Comparison of ENCODE assay signal across 9 cellular contexts in the genomic region with DNA sequence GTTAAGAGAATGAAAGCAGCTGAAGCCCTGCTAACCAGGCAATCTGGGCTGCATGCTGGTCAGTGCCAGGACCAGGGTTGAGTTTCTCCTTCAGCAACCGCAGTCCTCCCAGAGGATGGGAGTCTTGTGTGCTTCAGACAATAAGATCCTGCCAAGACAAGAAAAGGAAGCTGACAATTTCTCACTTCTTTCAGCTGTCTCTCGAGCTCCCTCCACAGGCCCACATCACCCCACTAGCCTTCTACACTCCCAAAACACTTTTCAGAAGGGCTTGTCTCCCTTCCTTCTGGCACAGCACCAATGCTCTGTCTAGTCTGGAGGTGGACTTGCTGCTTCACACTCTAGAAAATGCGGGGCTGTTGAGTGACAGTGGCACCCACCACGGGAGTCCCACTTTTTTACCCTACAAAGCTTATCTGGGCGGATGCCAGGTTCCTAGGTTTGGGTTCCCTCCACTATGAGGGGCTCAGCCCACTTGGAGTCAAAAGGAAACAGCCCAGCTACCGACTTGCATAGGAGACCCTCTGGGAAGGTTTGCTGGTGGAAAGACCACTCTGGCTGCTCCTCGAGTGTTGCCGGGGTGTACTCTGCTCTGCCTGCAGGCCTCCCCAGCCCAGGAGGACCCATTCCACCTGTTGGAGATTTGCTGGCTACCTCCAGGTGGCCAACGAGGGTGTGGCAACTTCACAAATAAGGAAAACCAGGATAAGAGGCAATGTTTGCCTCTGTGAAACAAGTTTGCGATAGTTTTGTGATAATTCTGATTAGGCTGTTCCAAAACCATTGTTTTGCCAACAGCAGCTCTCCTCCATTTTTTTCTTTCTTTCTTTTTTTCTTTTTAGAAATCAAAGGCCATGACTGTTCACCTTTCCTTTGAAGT.
DNase-seq lines count a peak whose midpoint lies in the region; ATAC-seq and TF ChIP-seq lines count a peak whose summit lies in the region.
"Had no signal": no experiment of that assay in that cellular context is flagged by ENCODE, and none has a peak within 500 bp of the region (broad histone marks: within the 10 kb centered on the region; RNA-seq: fewer than 3 reads in every experiment).

No MANE protein-coding gene starts in this region.

- H3K36me3 ChIP-seq in esophagus squamous epithelium = no peaks in the 10 kb centered on the region

- WGBS in esophagus squamous epithelium, 2 donors = 59 to 60% methylated on average over 7 to 10 of the region's 10 CpGs

- H3K4me3 ChIP-seq in esophagus squamous epithelium = no peak overlapping the region
- H3K4me3 ChIP-seq in dorsolateral prefrontal cortex = no peak overlapping the region
- H3K4me3 ChIP-seq: skin epidermis had no signal

- TF ChIP-seq POLR2A in esophagus squamous epithelium (IDR thresholded peaks at IDR 0.05) = no peak

- peak in 4 of 6 experiments; percentile 12 to 33 (median 20) for TF ChIP-seq CTCF in esophagus squamous epithelium (IDR thresholded peaks at IDR 0.05)
- TF ChIP-seq CTCF in dorsolateral prefrontal cortex (IDR thresholded peaks at IDR 0.05 in 54 of 56, conservative IDR thresholded peaks at IDR 0.05 in 2 of 56; ENCODE audit: low read depth in 1 of 56, partially characterized antibody in 56 of 56) = peak in 25 of 56 donors; percentile 9 to 46 (median 16)

- no peaks in the 10 kb centered on the region for H3K9me3 ChIP-seq in esophagus squamous epithelium

- H3K27me3 ChIP-seq in esophagus squamous epithelium (no peaks in the 10 kb centered on the region), dorsolateral prefrontal cortex (no peaks in the 10 kb centered on the region)

- ATAC-seq in HG03095 (IDR thresholded peaks at IDR 0.05; ENCODE audit: unreplicated experiment) (peak; percentile 50), HG02981 (IDR thresholded peaks at IDR 0.05; ENCODE audit: unreplicated experiment) (no peak)

- H3K27ac ChIP-seq in esophagus squamous epithelium (no peak overlapping the region), dorsolateral prefrontal cortex (no peak overlapping the region)

- no peaks in the 10 kb centered on the region for H3K4me1 ChIP-seq in esophagus squamous epithelium

- DNase-seq in activated effector memory CD4-positive, alpha-beta T cell treated with anti-CD3 and anti-CD28 coated beads, Interleukin-2, amount 50 U/mL, for 16 hours = peak; percentile 73
- DNase-seq in activated effector memory CD4-positive, alpha-beta T cell treated with Interleukin-2 at 50 U/mL for 16 hours = no peak
- DNase-seq in UCSD-AML1 (lab: John Stamatoyannopoulos, UW; ENCODE audit: unreplicated experiment) (peak; percentile 56), esophagus squamous epithelium (lab: John Stamatoyannopoulos, UW) (no peak), dorsolateral prefrontal cortex (no peak), hepatic stellate cell (ENCODE audit: low spot score) (no peak)

- intact Hi-C loops in esophagus squamous epithelium (cut with DNase I) (no loop called here), dorsolateral prefrontal cortex (cut with DNase I) (no loop called here)

Comparison
In these comparisons a context has a peak if more than half of its experiments do, and no peak if none do; other contexts are left out.
1. DNase-seq: peak in activated effector memory CD4-positive, alpha-beta T cell treated with anti-CD3 and anti-CD28 coated beads, Interleukin-2, amount 50 U/mL, for 16 hours (single experiment) and UCSD-AML1 (single experiment); none in activated effector memory CD4-positive, alpha-beta T cell treated with Interleukin-2 at 50 U/mL for 16 hours (single experiment), esophagus squamous epithelium (single experiment), dorsolateral prefrontal cortex (0 of 10) and hepatic stellate cell (single experiment).